In genomic region chr6:63503199-63503598, GRCh38 we compare ENCODE assay signal across 29 cellular contexts.
"Had no signal": no experiment of that assay in that cellular context is flagged by ENCODE, and none has a peak within 500 bp of the region (broad histone marks: within the 10 kb centered on the region; RNA-seq: fewer than 3 reads in every experiment).

No MANE protein-coding gene starts in this region.

- H3K4me1 ChIP-seq: adrenal gland, gastroesophageal sphincter, heart right ventricle had no signal

- ATAC-seq: activated CD4-positive, alpha-beta T cell treated with anti-CD3 and anti-CD28 coated beads for 36 hours; activated CD8-positive, alpha-beta memory T cell treated with anti-CD3 and anti-CD28 coated beads, Interleukin-2, amount 10 ng/mL, durations not matched to agents 7 days and 5 days; activated CD8-positive, alpha-beta T cell treated with anti-CD3 and anti-CD28 coated beads, Interleukin-2, amount 10 ng/mL, durations not matched to agents 7 days and 5 days; activated naive CD8-positive, alpha-beta T cell treated with anti-CD3 and anti-CD28 coated beads, Interleukin-2, amount 50 U/mL, for 24 hours; body of pancreas; effector memory CD8-positive, alpha-beta T cell; gastroesophageal sphincter; heart right ventricle had no signal

- H3K4me3 ChIP-seq: adrenal gland, body of pancreas, esophagus squamous epithelium, gastroesophageal sphincter, heart right ventricle had no signal

- H3K36me3 ChIP-seq: adrenal gland, esophagus squamous epithelium, gastroesophageal sphincter, heart right ventricle had no signal

- H3K27me3 ChIP-seq: adrenal gland, body of pancreas, esophagus squamous epithelium, gastroesophageal sphincter, heart right ventricle had no signal

- FAIRE-seq: colon had no signal

- H3K27ac ChIP-seq: adrenal gland, body of pancreas, esophagus squamous epithelium, gastroesophageal sphincter, heart right ventricle had no signal

- DNase-seq: activated CD4-positive, alpha-beta memory T cell treated with anti-CD3 and anti-CD28 coated beads for 36 hours; activated CD4-positive, alpha-beta T cell treated with anti-CD3 and anti-CD28 coated beads for 36 hours; activated CD4-positive, alpha-beta T cell treated with anti-CD3 and anti-CD28 coated beads, Interleukin-2, amount 10 ng/mL, durations not matched to agents 24 days and 14 days; activated CD4-positive, CD25-positive, alpha-beta regulatory T cell; activated CD4-positive, CD25-positive, alpha-beta regulatory T cell treated with anti-CD3 and anti-CD28 coated beads, Interleukin-2, amount 50 U/mL, for 72 hours; activated CD8-positive, alpha-beta memory T cell treated with anti-CD3 and anti-CD28 coated beads, Interleukin-2, amount 10 ng/mL, durations not matched to agents 7 days and 5 days; activated CD8-positive, alpha-beta memory T cell treated with anti-CD3 and anti-CD28 coated beads, Interleukin-2, amount 50 U/mL, for 4 hours; activated CD8-positive, alpha-beta T cell treated with anti-CD3 and anti-CD28 coated beads, Interleukin-2, amount 10 ng/mL, durations not matched to agents 7 days and 5 days; activated effector memory CD4-positive, alpha-beta T cell treated with anti-CD3 and anti-CD28 coated beads, Interleukin-2, amount 50 U/mL, for 16 hours; activated naive CD4-positive, alpha-beta T cell treated with anti-CD3 and anti-CD28 coated beads for 36 hours; activated naive CD8-positive, alpha-beta T cell treated with anti-CD3 and anti-CD28 coated beads for 36 hours; activated naive CD8-positive, alpha-beta T cell treated with anti-CD3 and anti-CD28 coated beads, Interleukin-2, amount 50 U/mL, for 24 hours; activated T-cell treated with anti-CD3 and anti-CD28 coated beads, Interleukin-2, amount 50 U/mL, for 1 hour; activated T-cell treated with anti-CD3 and anti-CD28 coated beads, Interleukin-2, amount 50 U/mL, for 48 hours; adrenal gland; amygdala; aorta; body of pancreas; cortex of kidney; dermis blood vessel endothelial cell; effector CD4-positive, alpha-beta T cell; effector memory CD8-positive, alpha-beta T cell; erythroblast; esophagus squamous epithelium; foreskin melanocyte; heart right ventricle; T-helper 2 cell had no signal

- H3K9me3 ChIP-seq: adrenal gland, body of pancreas, esophagus squamous epithelium, gastroesophageal sphincter, heart right ventricle had no signal
